Comparison of ENCODE assay signal across 9 cellular contexts in the genomic region with DNA sequence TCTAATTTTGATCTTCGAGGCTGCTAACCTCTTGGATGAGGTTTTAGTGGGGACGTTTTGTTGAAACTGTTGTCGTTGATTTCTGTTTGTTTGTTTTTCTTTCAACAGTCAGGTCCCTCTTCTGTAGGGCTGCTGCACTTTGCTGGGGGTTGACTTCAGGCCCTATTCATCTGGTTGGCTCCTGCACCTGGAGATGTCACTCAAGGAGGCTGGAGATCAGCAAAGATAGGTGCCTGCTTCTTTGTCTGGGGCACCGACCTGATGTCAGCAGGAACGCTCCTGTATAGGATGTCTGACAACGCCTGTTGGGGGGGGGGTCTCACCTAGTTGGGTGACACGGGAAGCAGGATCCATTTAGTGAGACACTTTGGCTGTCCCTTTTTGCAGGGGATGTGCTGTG.
"Had no signal": no experiment of that assay in that cellular context is flagged by ENCODE, and none has a peak within 500 bp of the region (broad histone marks: within the 10 kb centered on the region; RNA-seq: fewer than 3 reads in every experiment).

No MANE protein-coding gene starts in this region.

- H3K36me3 ChIP-seq: HAP-1 had no signal

- H2AFZ ChIP-seq: GM23248, GM23338 had no signal

- H3K4me1 ChIP-seq: HAP-1 had no signal

- H3K9ac ChIP-seq: GM23248 had no signal

- H3K9me3 ChIP-seq: HAP-1 had no signal

- H3K27ac Mint-ChIP-seq: GM23338, H9, HFFc6 had no signal

- DNase-seq: GM23248, GOT3, H7, H9, HCEC 1CT, HFFc6 had no signal

- H3K27ac ChIP-seq: GM23248 had no signal

- H3K4me2 ChIP-seq: GM23338 had no signal

- H3K4me3 Mint-ChIP-seq: GM23338, H9, HFFc6 had no signal

- H3K4me1 Mint-ChIP-seq: GM23338, H9 had no signal

- H3K4me3 ChIP-seq: GM23248, GM23338, HAP-1 had no signal

- ATAC-seq: GM23338, HCT116 had no signal
